ENCODE assay signal across 8 cellular contexts in the genomic region with DNA sequence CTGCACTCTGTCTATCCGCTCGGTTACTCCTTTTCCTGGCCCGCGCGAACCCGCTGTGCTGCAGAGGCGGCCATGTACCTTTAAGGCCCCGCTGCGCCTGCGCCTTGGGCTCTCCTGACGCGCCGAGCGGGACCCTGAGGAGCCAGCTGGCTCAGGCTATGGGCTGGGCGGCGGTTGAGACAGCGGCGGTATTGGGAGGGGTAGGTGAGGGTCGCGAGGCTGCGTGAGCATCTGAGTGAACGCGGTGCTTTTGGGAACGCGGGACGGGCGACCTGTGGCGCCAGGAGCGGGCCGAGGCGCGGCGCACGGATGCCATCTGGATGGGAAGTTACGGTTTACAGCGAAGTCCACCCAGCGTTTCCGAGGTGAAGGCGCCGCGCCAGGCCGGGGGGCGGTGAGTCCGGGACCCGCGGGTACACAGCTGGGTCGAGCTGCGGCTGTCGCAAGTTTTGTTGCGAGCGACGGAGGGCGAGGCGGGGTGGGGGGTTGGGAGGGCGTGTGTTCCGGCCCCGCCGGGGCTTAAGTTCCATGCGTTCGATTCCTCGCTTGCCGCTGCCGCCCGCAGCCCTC. TPM values are rescaled to one million over a fixed set of nuclear protein-coding genes. Genes with fewer than 3 reads are reported as not detected.
DNase-seq lines count a peak whose midpoint lies in the region; ATAC-seq and TF ChIP-seq lines count a peak whose summit lies in the region.
"Not testable (repeated sequence)": the region's sequence is repeated elsewhere in the genome, so short reads cannot be mapped to it uniquely, and the experiment has no call there.

A gene with protein sequence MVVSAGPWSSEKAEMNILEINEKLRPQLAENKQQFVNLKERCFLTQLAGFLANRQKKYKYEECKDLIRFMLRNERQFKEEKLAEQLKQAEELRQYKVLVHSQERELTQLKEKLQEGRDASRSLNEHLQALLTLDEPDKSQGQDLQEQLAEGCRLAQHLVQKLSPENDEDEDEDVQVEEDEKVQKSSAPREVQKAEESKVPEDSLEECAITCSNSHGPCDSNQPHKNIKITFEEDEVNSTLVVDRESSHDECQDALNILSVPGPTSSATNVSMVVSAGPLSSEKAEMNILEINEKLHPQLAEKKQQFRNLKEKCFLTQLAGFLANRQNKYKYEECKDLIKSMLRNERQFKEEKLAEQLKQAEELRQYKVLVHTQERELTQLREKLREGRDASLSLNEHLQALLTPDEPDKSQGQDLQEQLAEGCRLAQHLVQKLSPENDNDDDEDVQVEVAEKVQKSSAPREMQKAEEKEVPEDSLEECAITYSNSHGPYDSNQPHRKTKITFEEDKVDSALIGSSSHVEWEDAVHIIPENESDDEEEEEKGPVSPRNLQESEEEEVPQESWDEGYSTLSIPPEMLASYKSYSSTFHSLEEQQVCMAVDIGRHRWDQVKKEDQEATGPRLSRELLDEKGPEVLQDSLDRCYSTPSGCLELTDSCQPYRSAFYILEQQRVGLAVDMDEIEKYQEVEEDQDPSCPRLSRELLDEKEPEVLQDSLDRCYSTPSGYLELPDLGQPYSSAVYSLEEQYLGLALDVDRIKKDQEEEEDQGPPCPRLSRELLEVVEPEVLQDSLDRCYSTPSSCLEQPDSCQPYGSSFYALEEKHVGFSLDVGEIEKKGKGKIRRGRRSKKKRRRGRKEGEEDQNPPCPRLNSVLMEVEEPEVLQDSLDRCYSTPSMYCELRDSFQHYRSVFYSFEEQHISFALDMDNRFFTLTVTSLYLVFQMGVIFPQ (plus strand): TSS at position 125 of the 570 bp plus-strand sequence. CDS start 21,488 bp downstream, outside the sequence.

- peak within 1 kb of the TSS; percentile 91 for H3K4me3 Mint-ChIP-seq in CD4-positive, alpha-beta T cell
- H3K4me3 Mint-ChIP-seq in activated T-cell treated with anti-CD3 and anti-CD28 coated beads, Interleukin-2, amount 50 U/mL, for 4 hours, result peak within 1 kb of the TSS; percentile 85

- not testable (repeated sequence) for H3K4me1 ChIP-seq in RWPE2 (ENCODE audit: insufficient read depth, poor library complexity, severe bottlenecking); mononuclear cell (ENCODE audit: insufficient read depth, low read length)

- intact Hi-C loops in CD4-positive, alpha-beta T cell (cut with DNase I, micrococcal nuclease), result not testable (repeated sequence)

- not testable (repeated sequence) for H3K27ac ChIP-seq in CD4-positive, alpha-beta T cell (ENCODE audit: low read depth, low read length)
- peak within 1 kb of the TSS; percentile 66 for H3K27ac ChIP-seq in RWPE2 (ENCODE audit: poor library complexity, severe bottlenecking)

- H3K36me3 Mint-ChIP-seq in CD4-positive, alpha-beta T cell (ENCODE audit: low read depth); activated T-cell treated with anti-CD3 and anti-CD28 coated beads, Interleukin-2, amount 50 U/mL, for 4 hours (ENCODE audit: insufficient read depth): not testable (repeated sequence)

- H3K36me3 ChIP-seq in RWPE2 (ENCODE audit: low read depth), result not testable (repeated sequence)

- peak; percentile 97 for ATAC-seq in CD4-positive, alpha-beta T cell (ENCODE audit: poor library complexity)
- ATAC-seq in GM21529 (IDR thresholded peaks at IDR 0.05; ENCODE audit: unreplicated experiment) (peak; percentile 98), RWPE2 (ENCODE audit: low read depth) (peak; percentile 96)
- peak; percentile 99 for ATAC-seq in activated T-cell treated with anti-CD3 and anti-CD28 coated beads, Interleukin-2, amount 50 U/mL, for 4 hours

- TF ChIP-seq POLR2A in erythroblast (IDR thresholded peaks at IDR 0.05; ENCODE audit: low read length), result not testable (repeated sequence)

- CTCF ChIA-PET in CD4-positive, alpha-beta T cell (lab: Charles Lee), result not testable (repeated sequence)

- H3K4me3 ChIP-seq in RWPE2 (ENCODE audit: severe bottlenecking), result peak within 1 kb of the TSS; percentile 55
- H3K4me3 ChIP-seq in mononuclear cell (ENCODE audit: low read length), result peak within 1 kb of the TSS; percentile 39

- POLR2A ChIA-PET in CD4-positive, alpha-beta T cell (lab: Charles Lee), result not testable (repeated sequence)

- not testable (repeated sequence) for H3K9me3 Mint-ChIP-seq in CD4-positive, alpha-beta T cell; activated T-cell treated with anti-CD3 and anti-CD28 coated beads, Interleukin-2, amount 50 U/mL, for 4 hours

- peak within 1 kb of the TSS; percentile 84 for H3K27ac Mint-ChIP-seq in CD4-positive, alpha-beta T cell

- H3K4me1 Mint-ChIP-seq in CD4-positive, alpha-beta T cell (ENCODE audit: low read depth); activated T-cell treated with anti-CD3 and anti-CD28 coated beads, Interleukin-2, amount 50 U/mL, for 4 hours (ENCODE audit: low read depth): not testable (repeated sequence)

- H3K9me3 ChIP-seq in CD4-positive, alpha-beta T cell (ENCODE audit: control insufficient read depth, low read length); RWPE2 (ENCODE audit: severe bottlenecking); mononuclear cell (ENCODE audit: low read depth, low read length): not testable (repeated sequence)

- H3K27me3 ChIP-seq in CD4-positive, alpha-beta T cell (ENCODE audit: control insufficient read depth, insufficient read depth, low read length); RWPE2 (ENCODE audit: insufficient read depth, poor library complexity, severe bottlenecking); mononuclear cell (ENCODE audit: insufficient read depth, low read length): not testable (repeated sequence)

- H3K27me3 Mint-ChIP-seq in CD4-positive, alpha-beta T cell; activated T-cell treated with anti-CD3 and anti-CD28 coated beads, Interleukin-2, amount 50 U/mL, for 4 hours (ENCODE audit: low read depth): not testable (repeated sequence)

- DNase-seq in CD4-positive, alpha-beta T cell, result peak; percentile 53 to 73 (median 64)
- DNase-seq in HT-29 (ENCODE audit: low spot score) (peak; percentile 48), erythroblast (lab: John Stamatoyannopoulos, UW) (peak; percentile 58 to 60)
- not testable (repeated sequence) for DNase-seq in RWPE2 (ENCODE audit: low spot score)
- peak; percentile 67 for DNase-seq in activated T-cell treated with anti-CD3 and anti-CD28 coated beads, Interleukin-2, amount 50 U/mL, for 4 hours
- peak; percentile 31 for DNase-seq in stimulated activated CD8-positive, alpha-beta memory T cell treated with anti-CD3 and anti-CD28 coated beads, Interleukin-12 subunit alpha, Interleukin-12 subunit beta, amount 100 ng/mL, for 24 hours (ENCODE audit: extremely low read depth)

- not testable (repeated sequence) for TF ChIP-seq CTCF in CD4-positive, alpha-beta T cell (IDR thresholded peaks at IDR 0.05); RWPE2 (IDR thresholded peaks at IDR 0.05; ENCODE audit: poor library complexity, severe bottlenecking)

RNA-seq across cellular contexts. Expression of the gene that starts here (rescaled TPM):
- 10 to 100 TPM; 38.8 to 40.9 TPM for total RNA-seq in CD4-positive, alpha-beta T cell
- total RNA-seq in HT-29 (2014; rRNA removed; shearing (Covaris generic)), result 4.9 and 5.1 TPM in 2 replicates
- total RNA-seq in activated T-cell treated with anti-CD3 and anti-CD28 coated beads, Interleukin-2, amount 50 U/mL, for 4 hours, result 10 to 100 TPM in 2 of 3 donors, 1 to 10 TPM in 1; 5.7 to 20.5 (median 18.1) TPM
- total RNA-seq in mononuclear cell, result 33.0 TPM
